Comparison of ENCODE assay signal across 19 cellular contexts in genomic region chr3:137852511-137852910, GRCh38.
"Had no signal": no experiment of that assay in that cellular context is flagged by ENCODE, and none has a peak within 500 bp of the region (broad histone marks: within the 10 kb centered on the region; RNA-seq: fewer than 3 reads in every experiment).

No MANE protein-coding gene starts in this region.

- FAIRE-seq: astrocyte, frontal cortex had no signal

- DNase-seq: activated CD4-positive, alpha-beta T cell treated with anti-CD3 and anti-CD28 coated beads for 48 hours; activated CD4-positive, alpha-beta T cell treated with anti-CD3 and anti-CD28 coated beads, Interleukin-2, amount 50 U/mL, for 48 hours; activated CD8-positive, alpha-beta memory T cell treated with anti-CD3 and anti-CD28 coated beads for 24 hours; activated gamma-delta T cell; activated naive CD4-positive, alpha-beta T cell treated with anti-CD3 and anti-CD28 coated beads, Interleukin-2, amount 50 U/mL, for 16 hours; activated T-cell treated with anti-CD3 and anti-CD28 coated beads, Interleukin-2, amount 50 U/mL, for 1 hour; amniotic stem cell; central memory CD4-positive, alpha-beta T cell; kidney glomerular epithelial cell; left ventricle myocardium inferior; mucosa of descending colon; right cardiac atrium; stimulated activated naive CD4-positive, alpha-beta T cell; tibial artery; upper lobe of right lung had no signal

- H3K4me1 Mint-ChIP-seq: nephron had no signal

- H3K27ac Mint-ChIP-seq: nephron had no signal

- H3K9me3 Mint-ChIP-seq: nephron had no signal

- H3K4me3 Mint-ChIP-seq: nephron had no signal

- ATAC-seq: activated CD4-positive, CD25-positive, alpha-beta regulatory T cell treated with anti-CD3 and anti-CD28 coated beads, Interleukin-2, amount 50 U/mL, for 24 hours; mucosa of descending colon; right cardiac atrium; upper lobe of right lung had no signal
